8 cellular contexts compared by ENCODE assay signal in the genomic region with DNA sequence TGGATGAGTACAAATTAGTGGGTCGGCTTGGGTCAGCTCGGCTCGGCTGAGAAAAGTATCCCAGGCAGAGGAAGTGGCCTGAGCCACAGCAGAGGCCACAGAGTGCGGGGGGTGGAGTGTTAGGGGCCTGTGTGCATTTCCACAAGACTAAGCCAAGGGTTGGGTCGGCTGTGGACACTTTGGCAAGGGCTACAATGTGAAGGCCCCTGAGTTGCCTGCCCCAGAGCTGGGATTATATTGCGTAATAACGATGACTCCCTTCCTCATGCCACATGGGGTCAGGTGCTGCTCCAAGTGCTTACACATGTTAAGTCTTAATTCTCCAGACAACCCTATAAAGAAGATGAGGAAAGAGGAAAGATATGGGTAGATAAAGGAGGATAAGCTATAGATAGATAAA. TPM values are rescaled to one million over a fixed set of nuclear protein-coding genes. Genes with fewer than 3 reads are reported as not detected.
DNase-seq lines count a peak whose midpoint lies in the region; ATAC-seq and TF ChIP-seq lines count a peak whose summit lies in the region.
"Had no signal": no experiment of that assay in that cellular context is flagged by ENCODE, and none has a peak within 500 bp of the region (broad histone marks: within the 10 kb centered on the region; RNA-seq: fewer than 3 reads in every experiment).

No MANE protein-coding gene starts in this region.

- no peak overlapping the region for H3K56ac ChIP-seq in H9 (ENCODE audit: insufficient read length, low read depth, low read length)

- no peaks in the 10 kb centered on the region for H3K9me3 ChIP-seq in H9 (ENCODE audit: control insufficient read depth, low read depth, low read length)

- no peak overlapping the region for H3K27ac ChIP-seq in H9 (ENCODE audit: insufficient read length, low read depth, low read length)

- H3K9me3 Mint-ChIP-seq in stimulated activated naive B cell treated with anti-CD40 and anti-IgM and Interleukin-4, amounts not matched to agents 10 μg/mL and 1 μg/mL and 100 μg/mL, for 72 hours = no peaks in the 10 kb centered on the region
- H3K9me3 Mint-ChIP-seq in H9 = no peaks in the 10 kb centered on the region

- H3K23ac ChIP-seq in H9 (ENCODE audit: insufficient read length, low read depth, low read length) = no peak overlapping the region

- H3K4me1 Mint-ChIP-seq in stimulated activated naive B cell treated with anti-CD40 and anti-IgM and Interleukin-4, amounts not matched to agents 10 μg/mL and 1 μg/mL and 100 μg/mL, for 72 hours = peaks cover 73 to 94% of the 10 kb centered on the region in 2 donors
- H3K4me1 Mint-ChIP-seq in H9 = peaks cover 42 to 45% of the 10 kb centered on the region in 2 experiments

- no peak overlapping the region for H2BK20ac ChIP-seq in H9 (ENCODE audit: low read depth, low read length, poor library complexity, severe bottlenecking)

- peak; percentile 54 for DNase-seq in HFF-Myc (ENCODE audit: extremely low read depth, low read depth)
- DNase-seq in T1000 (lab: John Stamatoyannopoulos, UW) = peak; percentile 19
- peak; percentile 66 for DNase-seq in Right ventricle myocardium superior
- no peak for DNase-seq in stimulated activated naive B cell treated with anti-CD40 and anti-IgM and Interleukin-4, amounts not matched to agents 10 μg/mL and 1 μg/mL and 100 μg/mL, for 72 hours
- DNase-seq in NCI-H526 (lab: John Stamatoyannopoulos, UW) = no peak
- no peak for DNase-seq in H9
- DNase-seq: NCI-H187 had no signal

- no peak overlapping the region for H4K8ac ChIP-seq in H9 (replicated peaks; ENCODE audit: insufficient read length, low read depth, low read length)

- H3K23me2 ChIP-seq in H9 (ENCODE audit: insufficient read length, low read depth, low read length, poor library complexity, severe bottlenecking) = no peaks in the 10 kb centered on the region

- H4K91ac ChIP-seq in H9 (ENCODE audit: insufficient read length, low read depth, low read length) = no peak overlapping the region

- peak overlapping the region in 1 of 2 donors; percentile 51 for H3K4me3 Mint-ChIP-seq in stimulated activated naive B cell treated with anti-CD40 and anti-IgM and Interleukin-4, amounts not matched to agents 10 μg/mL and 1 μg/mL and 100 μg/mL, for 72 hours
- H3K4me3 Mint-ChIP-seq in H9 = no peak overlapping the region

- H3K36me3 Mint-ChIP-seq in stimulated activated naive B cell treated with anti-CD40 and anti-IgM and Interleukin-4, amounts not matched to agents 10 μg/mL and 1 μg/mL and 100 μg/mL, for 72 hours = peaks cover 44 to 55% of the 10 kb centered on the region in 2 donors
- no peaks in the 10 kb centered on the region for H3K36me3 Mint-ChIP-seq in H9 (ENCODE audit: insufficient read depth in 1 of 3, low read depth in 3 of 3)

- no CpG with 5 or more reads among the region's 7 CpGs for WGBS in H9 (ENCODE audit: extremely low coverage, insufficient read length, low lambda C conversion rate)

- no peaks in the 10 kb centered on the region for H3K79me2 ChIP-seq in H9 (ENCODE audit: insufficient read depth, low read length)

- no peaks in the 10 kb centered on the region for H3K27me3 Mint-ChIP-seq in stimulated activated naive B cell treated with anti-CD40 and anti-IgM and Interleukin-4, amounts not matched to agents 10 μg/mL and 1 μg/mL and 100 μg/mL, for 72 hours
- H3K27me3 Mint-ChIP-seq in H9 (ENCODE audit: low read depth) = no peaks in the 10 kb centered on the region

- TF ChIP-seq CTCF in HFF-Myc (IDR thresholded peaks at IDR 0.05; ENCODE audit: low read depth, low read length, missing control alignments) (no peak), H9 (conservative IDR thresholded peaks at IDR 0.05) (no peak)

- ATAC-seq in Right ventricle myocardium superior (ENCODE audit: poor library complexity) (peak; percentile 78), GM18520 (IDR thresholded peaks at IDR 0.05; ENCODE audit: unreplicated experiment) (no peak)
- no peak for ATAC-seq in stimulated activated naive B cell treated with anti-CD40 and anti-IgM and Interleukin-4, amounts not matched to agents 10 μg/mL and 1 μg/mL and 100 μg/mL, for 72 hours (replicated peaks)

- H4K20me1 ChIP-seq in H9 (ENCODE audit: control insufficient read depth, insufficient read depth, insufficient read length) = no peaks in the 10 kb centered on the region

- no peak overlapping the region for H2AFZ ChIP-seq in H9 (ENCODE audit: low read length)

- H3K9ac ChIP-seq in H9 (ENCODE audit: extremely low read depth, insufficient read length, low read length) = no peak overlapping the region

- H2BK5ac ChIP-seq in H9 (ENCODE audit: insufficient read length, low read length) = no peak overlapping the region

- no peak overlapping the region for H2BK15ac ChIP-seq in H9 (ENCODE audit: low read depth, low read length)

- no peak overlapping the region for H3K4ac ChIP-seq in H9 (ENCODE audit: low read depth, low read length)

- no peaks in the 10 kb centered on the region for H3K27me3 ChIP-seq in H9 (ENCODE audit: insufficient read depth, low read length)

- intact Hi-C loops in Right ventricle myocardium superior (cut with DNase I) = no loop called here

- H3K79me1 ChIP-seq in H9 (ENCODE audit: insufficient read depth, low read depth, low read length, poor library complexity, severe bottlenecking) = no peaks in the 10 kb centered on the region

- H3K14ac ChIP-seq in H9 (ENCODE audit: insufficient read depth, low read length) = no peak overlapping the region

- no peak overlapping the region for H3K4me2 ChIP-seq in H9 (ENCODE audit: insufficient read depth, insufficient read length, low read length)

- H3T11ph ChIP-seq in H9 (ENCODE audit: low read length) = no peak overlapping the region

- no peaks in the 10 kb centered on the region; the same call in 1 of the 2 replicates for H3K4me1 ChIP-seq in H9 (ENCODE audit: insufficient read depth, low read length)

- no peak overlapping the region for H4K5ac ChIP-seq in H9 (ENCODE audit: insufficient read length, low read depth, low read length)

- H3K27ac Mint-ChIP-seq in stimulated activated naive B cell treated with anti-CD40 and anti-IgM and Interleukin-4, amounts not matched to agents 10 μg/mL and 1 μg/mL and 100 μg/mL, for 72 hours = peak overlapping the region; percentile 89
- H3K27ac Mint-ChIP-seq in H9 = no peak overlapping the region

- no peak overlapping the region for H3K4me3 ChIP-seq in HFF-Myc (replicated peaks; ENCODE audit: low read depth, low read length)

- H3K18ac ChIP-seq in H9 (ENCODE audit: insufficient read length, low read depth, low read length) = no peak overlapping the region

- H2AK5ac ChIP-seq in H9 (ENCODE audit: insufficient read length, low read length) = no peak overlapping the region

- no peak overlapping the region for H2BK12ac ChIP-seq in H9 (ENCODE audit: insufficient read length, low read depth, low read length)

- no peak overlapping the region for H2BK120ac ChIP-seq in H9 (ENCODE audit: low read depth, low read length, poor library complexity, severe bottlenecking)

RNA-seq across cellular contexts. Expression of a gene that starts 11.4 kb away (rescaled TPM):
- total RNA-seq in Right ventricle myocardium superior (36.2 TPM), H9 (2021) (53.2 and 55.1 TPM in 2 replicates)

Comparison
In these comparisons a context has a peak if more than half of its experiments do, and no peak if none do; other contexts are left out.
1. DNase-seq: peak in HFF-Myc (single experiment), T1000 (single experiment) and Right ventricle myocardium superior (single experiment); none in stimulated activated naive B cell treated with anti-CD40 and anti-IgM and Interleukin-4, amounts not matched to agents 10 μg/mL and 1 μg/mL and 100 μg/mL, for 72 hours (single experiment), NCI-H526 (0 of 2) and H9 (single experiment).